16 cellular contexts compared by ENCODE assay signal in genomic region chr21:42258885-42259407, GRCh38. TPM values are rescaled to one million over a fixed set of nuclear protein-coding genes. Genes with fewer than 3 reads are reported as not detected.
A peak's percentile ranks its signal among the peaks of the same experiment; 100 is the strongest.
DNase-seq lines count a peak whose midpoint lies in the region; ATAC-seq and TF ChIP-seq lines count a peak whose summit lies in the region.
"Had no signal": no experiment of that assay in that cellular context is flagged by ENCODE, and none has a peak within 500 bp of the region (broad histone marks: within the 10 kb centered on the region; RNA-seq: fewer than 3 reads in every experiment).

No MANE protein-coding gene starts in this region.

- CTCF ChIA-PET in activated naive CD4-positive, alpha-beta T cell treated with anti-CD3 and anti-CD28 coated beads, Interleukin-2, amount 10 ng/mL, durations not matched to agents 7 days and 5 days (lab: Charles Lee) = interaction anchor here (0.7 to 6.4 kb wide), 49 partner anchors 9 to 278 kb away, joined by 3 to 135 read pairs (median 4); partner anchors contain the start of gene ABCG1

- no peaks in the 10 kb centered on the region for H3K9me3 Mint-ChIP-seq in activated T-helper 17 cell treated with anti-CD3 and anti-CD28 coated beads, Interleukin-2, amount 50 U/mL, for 72 hours
- no peaks in the 10 kb centered on the region for H3K9me3 Mint-ChIP-seq in activated naive CD4-positive, alpha-beta T cell treated with anti-CD3 and anti-CD28 coated beads, Interleukin-2, amount 10 ng/mL, durations not matched to agents 7 days and 5 days
- H3K9me3 Mint-ChIP-seq: activated CD4-positive, alpha-beta T cell treated with anti-CD3 and anti-CD28 coated beads, Interleukin-2, amount 10 ng/mL, durations not matched to agents 24 days and 14 days; activated T-helper 1 cell treated with anti-CD3 and anti-CD28 coated beads, Interleukin-12 subunit alpha, Interleukin-12 subunit beta, Interleukin-2, Interleukin-4 antibody, amounts not matched to agents 30 ng/mL and 10 ng/mL and 1 ng/mL, durations not matched to agents 14 hours and 24 hours and 36 hours; neural progenitor cell had no signal

- peaks cover 14% of the 10 kb centered on the region for H3K4me1 Mint-ChIP-seq in activated T-helper 17 cell treated with anti-CD3 and anti-CD28 coated beads, Interleukin-2, amount 50 U/mL, for 72 hours
- H3K4me1 Mint-ChIP-seq in activated naive CD4-positive, alpha-beta T cell treated with anti-CD3 and anti-CD28 coated beads, Interleukin-2, amount 10 ng/mL, durations not matched to agents 7 days and 5 days = peaks cover 21% of the 10 kb centered on the region

- no peaks in the 10 kb centered on the region for H3K27me3 Mint-ChIP-seq in activated T-helper 17 cell treated with anti-CD3 and anti-CD28 coated beads, Interleukin-2, amount 50 U/mL, for 72 hours
- H3K27me3 Mint-ChIP-seq in activated naive CD4-positive, alpha-beta T cell treated with anti-CD3 and anti-CD28 coated beads, Interleukin-2, amount 10 ng/mL, durations not matched to agents 7 days and 5 days = peaks cover 4% of the 10 kb centered on the region

- H3K4me1 ChIP-seq in right atrium auricular region (peaks cover 0 to 61% of the 10 kb centered on the region in 2 donors), thyroid gland (peaks cover 3 to 41% of the 10 kb centered on the region in 2 donors)

- H3K27me3 ChIP-seq in right atrium auricular region = no peaks in the 10 kb centered on the region
- H3K27me3 ChIP-seq in thyroid gland = no peaks in the 10 kb centered on the region
- H3K27me3 ChIP-seq: neural progenitor cell had no signal

- H3K4me3 ChIP-seq in right atrium auricular region (no peak overlapping the region), thyroid gland (replicated peaks in 1 of 3) (no peak overlapping the region)
- H3K4me3 ChIP-seq: lung, neural progenitor cell, skin epidermis had no signal

- 49 to 84% methylated on average over 9 of the region's 9 CpGs for WGBS in thyroid gland, 2 donors

- no peak overlapping the region for H3K4me3 Mint-ChIP-seq in activated T-helper 17 cell treated with anti-CD3 and anti-CD28 coated beads, Interleukin-2, amount 50 U/mL, for 72 hours
- no peak overlapping the region for H3K4me3 Mint-ChIP-seq in activated naive CD4-positive, alpha-beta T cell treated with anti-CD3 and anti-CD28 coated beads, Interleukin-2, amount 10 ng/mL, durations not matched to agents 7 days and 5 days
- H3K4me3 Mint-ChIP-seq: activated CD4-positive, alpha-beta T cell treated with anti-CD3 and anti-CD28 coated beads, Interleukin-2, amount 10 ng/mL, durations not matched to agents 24 days and 14 days; activated T-helper 1 cell treated with anti-CD3 and anti-CD28 coated beads, Interleukin-12 subunit alpha, Interleukin-12 subunit beta, Interleukin-2, Interleukin-4 antibody, amounts not matched to agents 30 ng/mL and 10 ng/mL and 1 ng/mL, durations not matched to agents 14 hours and 24 hours and 36 hours; neural progenitor cell had no signal

- TF ChIP-seq CTCF in right atrium auricular region (IDR thresholded peaks at IDR 0.05) = peak in 1 of 2 donors; percentile 40
- peak in 1 of 6 experiments; percentile 2 for TF ChIP-seq CTCF in thyroid gland (IDR thresholded peaks at IDR 0.05)

- peak overlapping the region in 1 of 2 donors; percentile 26 for H3K27ac ChIP-seq in right atrium auricular region
- H3K27ac ChIP-seq in thyroid gland = no peak overlapping the region
- H3K27ac ChIP-seq: neural progenitor cell, skin epidermis had no signal

- intact Hi-C loops in Right ventricle myocardium superior (cut with DNase I) = loop anchor here (10.0 kb wide), 1 partner anchor 94 kb away; no protein-coding TSS in a partner anchor
- intact Hi-C loops in thyroid gland (cut with DNase I) = loop anchor here (2.0 kb wide), 1 partner anchor 112 kb away; no protein-coding TSS in a partner anchor

- no peaks in the 10 kb centered on the region for H3K36me3 ChIP-seq in right atrium auricular region
- H3K36me3 ChIP-seq in thyroid gland = no peaks in the 10 kb centered on the region
- H3K36me3 ChIP-seq: neural progenitor cell had no signal

- no peaks in the 10 kb centered on the region for H3K9me3 ChIP-seq in right atrium auricular region
- H3K9me3 ChIP-seq in thyroid gland = no peaks in the 10 kb centered on the region

- DNase-seq in Right ventricle myocardium superior (peak; percentile 64), right atrium auricular region (ENCODE audit: low spot score) (no peak), left lobe of liver (ENCODE audit: low spot score) (no peak), thyroid gland (peak; percentile 20 to 27), DMS114 treated with DMSO at 0.1 percent for 48 hours (lab: John Stamatoyannopoulos, UW; ENCODE audit: unreplicated experiment) (no peak)
- no peak for DNase-seq in activated naive CD4-positive, alpha-beta T cell treated with anti-CD3 and anti-CD28 coated beads, Interleukin-2, amount 10 ng/mL, durations not matched to agents 7 days and 5 days
- DNase-seq: NCI-H1417 treated with DMSO at 0.1 percent for 48 hours, NCI-H446 treated with DMSO at 0.1 percent for 48 hours had no signal

- ATAC-seq in Right ventricle myocardium superior (ENCODE audit: poor library complexity) (peak; percentile 67), left lobe of liver (peak; percentile 31), GM18498 (IDR thresholded peaks at IDR 0.05; ENCODE audit: unreplicated experiment) (no peak)
- no peak for ATAC-seq in activated T-helper 17 cell treated with anti-CD3 and anti-CD28 coated beads, Interleukin-2, amount 50 U/mL, for 72 hours (replicated peaks)

- H3K36me3 Mint-ChIP-seq in activated T-helper 17 cell treated with anti-CD3 and anti-CD28 coated beads, Interleukin-2, amount 50 U/mL, for 72 hours (ENCODE audit: low read depth) = no peaks in the 10 kb centered on the region
- peaks cover 3% of the 10 kb centered on the region for H3K36me3 Mint-ChIP-seq in activated naive CD4-positive, alpha-beta T cell treated with anti-CD3 and anti-CD28 coated beads, Interleukin-2, amount 10 ng/mL, durations not matched to agents 7 days and 5 days
- H3K36me3 Mint-ChIP-seq: neural progenitor cell had no signal

- no peak for TF ChIP-seq POLR2A in thyroid gland (IDR thresholded peaks at IDR 0.05)

- H3K27ac Mint-ChIP-seq in activated T-helper 17 cell treated with anti-CD3 and anti-CD28 coated beads, Interleukin-2, amount 50 U/mL, for 72 hours = peak overlapping the region; percentile 35
- H3K27ac Mint-ChIP-seq in activated naive CD4-positive, alpha-beta T cell treated with anti-CD3 and anti-CD28 coated beads, Interleukin-2, amount 10 ng/mL, durations not matched to agents 7 days and 5 days = no peak overlapping the region
- H3K27ac Mint-ChIP-seq: activated CD4-positive, alpha-beta T cell treated with anti-CD3 and anti-CD28 coated beads, Interleukin-2, amount 10 ng/mL, durations not matched to agents 24 days and 14 days; activated T-helper 1 cell treated with anti-CD3 and anti-CD28 coated beads, Interleukin-12 subunit alpha, Interleukin-12 subunit beta, Interleukin-2, Interleukin-4 antibody, amounts not matched to agents 30 ng/mL and 10 ng/mL and 1 ng/mL, durations not matched to agents 14 hours and 24 hours and 36 hours; neural progenitor cell had no signal

RNA-seq across cellular contexts. Expression of gene ABCG1, which starts 40.0 kb away (rescaled TPM):
- total RNA-seq in Right ventricle myocardium superior (7.3 TPM), right atrium auricular region (10 to 100 TPM in 1 of 2 donors, 1 to 10 TPM in 1; 7.9 to 12.3 TPM), left lobe of liver (4.7 TPM), thyroid gland (10 to 100 TPM; 13.8 to 34.1 (median 18.9) TPM)
- 1 to 10 TPM; 3.1 to 8.2 TPM for total RNA-seq in activated T-helper 17 cell treated with anti-CD3 and anti-CD28 coated beads, Interleukin-2, amount 50 U/mL, for 72 hours

RNA-seq across cellular contexts. Expression of gene TFF3, which starts 56.3 kb away (rescaled TPM):
- 1.00 TPM for total RNA-seq in Right ventricle myocardium superior
- total RNA-seq in right atrium auricular region = 1 to 10 TPM; 5.0 TPM
- total RNA-seq in activated T-helper 17 cell treated with anti-CD3 and anti-CD28 coated beads, Interleukin-2, amount 50 U/mL, for 72 hours = not detected
- total RNA-seq in left lobe of liver = 4.1 TPM
- 1,000 to 10,000 TPM in 2 of 4 donors, 100 to 1,000 TPM in 2; 246 to 4,817 (median 914) TPM for total RNA-seq in thyroid gland
- total RNA-seq: activated CD4-positive, alpha-beta T cell treated with anti-CD3 and anti-CD28 coated beads, Interleukin-2, amount 10 ng/mL, durations not matched to agents 24 days and 14 days; activated T-helper 1 cell treated with anti-CD3 and anti-CD28 coated beads, Interleukin-12 subunit alpha, Interleukin-12 subunit beta, Interleukin-2, Interleukin-4 antibody, amounts not matched to agents 30 ng/mL and 10 ng/mL and 1 ng/mL, durations not matched to agents 14 hours and 24 hours and 36 hours; astrocyte had no signal

Comparison
In these comparisons a context has a peak if more than half of its experiments do, and no peak if none do; other contexts are left out.
1. DNase-seq: peak in Right ventricle myocardium superior (single experiment) and thyroid gland (2 of 2); none in right atrium auricular region (single experiment), left lobe of liver (single experiment), DMS114 treated with DMSO at 0.1 percent for 48 hours (single experiment) and activated naive CD4-positive, alpha-beta T cell treated with anti-CD3 and anti-CD28 coated beads, Interleukin-2, amount 10 ng/mL, durations not matched to agents 7 days and 5 days (single experiment).
2. ATAC-seq: peak in Right ventricle myocardium superior (single experiment) and left lobe of liver (single experiment); none in activated T-helper 17 cell treated with anti-CD3 and anti-CD28 coated beads, Interleukin-2, amount 50 U/mL, for 72 hours (single experiment) and GM18498 (single experiment).
3. RNA of gene TFF3, which starts 56.3 kb away (total RNA-seq): 246 to 4,817 TPM in thyroid gland; 5.0 TPM in right atrium auricular region, 4.1 TPM in left lobe of liver (single experiment), 1.00 TPM in Right ventricle myocardium superior (single experiment) and not detected in activated T-helper 17 cell treated with anti-CD3 and anti-CD28 coated beads, Interleukin-2, amount 50 U/mL, for 72 hours; every median in the first group is over 10 times any median in the second.